In genomic region chr20:53215166-53215565, GRCh38 we compare ENCODE assay signal across 14 cellular contexts.
DNase-seq lines count a peak whose midpoint lies in the region; ATAC-seq and TF ChIP-seq lines count a peak whose summit lies in the region.
"Had no signal": no experiment of that assay in that cellular context is flagged by ENCODE, and none has a peak within 500 bp of the region (broad histone marks: within the 10 kb centered on the region; RNA-seq: fewer than 3 reads in every experiment).

No MANE protein-coding gene starts in this region.

- ATAC-seq in CD4-positive, CD25-positive, alpha-beta regulatory T cell (ENCODE audit: low read depth in 2 of 2), result no peak
- peak; percentile 77 for ATAC-seq in activated naive CD8-positive, alpha-beta T cell treated with anti-CD3 and anti-CD28 coated beads, Interleukin-2, amount 10 ng/mL, durations not matched to agents 7 days and 5 days (ENCODE audit: low read depth)
- ATAC-seq in GM21825 (IDR thresholded peaks at IDR 0.05; ENCODE audit: unreplicated experiment), result no peak

- H3K27ac Mint-ChIP-seq in CD4-positive, CD25-positive, alpha-beta regulatory T cell, result peak overlapping the region in 2 of 3 donors; percentile 50 to 65
- peak overlapping the region; percentile 78 for H3K27ac Mint-ChIP-seq in activated naive CD8-positive, alpha-beta T cell treated with anti-CD3 and anti-CD28 coated beads, Interleukin-2, amount 10 ng/mL, durations not matched to agents 7 days and 5 days
- H3K27ac Mint-ChIP-seq: brain had no signal

- H3K36me3 ChIP-seq in CD4-positive, CD25-positive, alpha-beta regulatory T cell (ENCODE audit: control insufficient read depth, insufficient read depth, low read length), result no peaks in the 10 kb centered on the region
- H3K36me3 ChIP-seq: ovary had no signal

- POLR2A ChIA-PET in activated naive CD8-positive, alpha-beta T cell treated with anti-CD3 and anti-CD28 coated beads, Interleukin-2, amount 10 ng/mL, durations not matched to agents 7 days and 5 days (lab: Charles Lee), result no interaction called here
- POLR2A ChIA-PET in RWPE1 (lab: Yijun Ruan, JAX; ENCODE audit: low non-redundant PET), result no interaction called here

- H3K9me3 Mint-ChIP-seq in CD4-positive, CD25-positive, alpha-beta regulatory T cell, result no peaks in the 10 kb centered on the region
- no peaks in the 10 kb centered on the region for H3K9me3 Mint-ChIP-seq in activated naive CD8-positive, alpha-beta T cell treated with anti-CD3 and anti-CD28 coated beads, Interleukin-2, amount 10 ng/mL, durations not matched to agents 7 days and 5 days

- H3K4me1 ChIP-seq in CD4-positive, CD25-positive, alpha-beta regulatory T cell (ENCODE audit: control insufficient read depth, insufficient read depth, low read length, poor library complexity, severe bottlenecking), result peaks cover 6% of the 10 kb centered on the region

- DNase-seq in NCI-H2107 treated with DMSO at 0.1 percent for 48 hours (lab: John Stamatoyannopoulos, UW; ENCODE audit: unreplicated experiment), result peak; percentile 70
- DNase-seq in NCI-H2107 (lab: John Stamatoyannopoulos, UW), result no peak
- peak in 1 of 3 donors; percentile 51 for DNase-seq in CD4-positive, CD25-positive, alpha-beta regulatory T cell
- peak; percentile 22 for DNase-seq in NCI-H2196 (lab: John Stamatoyannopoulos, UW; ENCODE audit: unreplicated experiment)
- no peak for DNase-seq in activated naive CD8-positive, alpha-beta T cell treated with anti-CD3 and anti-CD28 coated beads, Interleukin-2, amount 10 ng/mL, durations not matched to agents 7 days and 5 days
- no peak for DNase-seq in RWPE1 (ENCODE audit: low spot score)
- no peak for DNase-seq in NOMO-1 treated with dmso at 0.1 percent for 144 hours (lab: John Stamatoyannopoulos, UW; ENCODE audit: unreplicated experiment)
- DNase-seq: 8988T, NCI-H1436, NCI-H526 treated with DMSO at 0.1 percent for 48 hours, ovary had no signal

- no peaks in the 10 kb centered on the region for H3K9me3 ChIP-seq in CD4-positive, CD25-positive, alpha-beta regulatory T cell (ENCODE audit: control insufficient read depth in 2 of 2, low read length in 2 of 2)
- H3K9me3 ChIP-seq: ovary had no signal

- no peak overlapping the region for H3K4me3 ChIP-seq in CD4-positive, CD25-positive, alpha-beta regulatory T cell (ENCODE audit: low read depth, low read length)
- H3K4me3 ChIP-seq: hepatocyte, ovary had no signal

- no peaks in the 10 kb centered on the region for H3K36me3 Mint-ChIP-seq in CD4-positive, CD25-positive, alpha-beta regulatory T cell
- H3K36me3 Mint-ChIP-seq in activated naive CD8-positive, alpha-beta T cell treated with anti-CD3 and anti-CD28 coated beads, Interleukin-2, amount 10 ng/mL, durations not matched to agents 7 days and 5 days, result no peaks in the 10 kb centered on the region
- H3K36me3 Mint-ChIP-seq: brain had no signal

- no peak for TF ChIP-seq CTCF in RWPE1 (conservative IDR thresholded peaks at IDR 0.05; ENCODE audit: low read depth)

- H3K27ac ChIP-seq in CD4-positive, CD25-positive, alpha-beta regulatory T cell (ENCODE audit: insufficient read depth, low read length, poor library complexity, severe bottlenecking), result no peak overlapping the region
- H3K27ac ChIP-seq in RWPE1, result no peak overlapping the region
- H3K27ac ChIP-seq: hepatocyte, ovary had no signal

- CTCF ChIA-PET in RWPE1 (lab: Yijun Ruan, JAX), result interaction anchor here (0.7 to 1.8 kb wide), 4 partner anchors 221 to 909 kb away, joined by 3 to 9 read pairs (median 5); no protein-coding TSS in a partner anchor

- peak overlapping the region in 3 of 4 donors; percentile 20 to 88 (median 81) for H3K4me3 Mint-ChIP-seq in CD4-positive, CD25-positive, alpha-beta regulatory T cell
- peak overlapping the region; percentile 45 for H3K4me3 Mint-ChIP-seq in activated naive CD8-positive, alpha-beta T cell treated with anti-CD3 and anti-CD28 coated beads, Interleukin-2, amount 10 ng/mL, durations not matched to agents 7 days and 5 days
- H3K4me3 Mint-ChIP-seq: brain had no signal

- H3K27me3 ChIP-seq in CD4-positive, CD25-positive, alpha-beta regulatory T cell (ENCODE audit: control insufficient read depth, insufficient read depth, low read length), result no peaks in the 10 kb centered on the region
- H3K27me3 ChIP-seq: hepatocyte, ovary had no signal

- peaks cover 7 to 21% (median 13%) of the 10 kb centered on the region in 4 donors for H3K4me1 Mint-ChIP-seq in CD4-positive, CD25-positive, alpha-beta regulatory T cell
- peaks cover 10% of the 10 kb centered on the region for H3K4me1 Mint-ChIP-seq in activated naive CD8-positive, alpha-beta T cell treated with anti-CD3 and anti-CD28 coated beads, Interleukin-2, amount 10 ng/mL, durations not matched to agents 7 days and 5 days

- H3K27me3 Mint-ChIP-seq in CD4-positive, CD25-positive, alpha-beta regulatory T cell, result no peaks in the 10 kb centered on the region
- H3K27me3 Mint-ChIP-seq in activated naive CD8-positive, alpha-beta T cell treated with anti-CD3 and anti-CD28 coated beads, Interleukin-2, amount 10 ng/mL, durations not matched to agents 7 days and 5 days, result peaks cover 7% of the 10 kb centered on the region

Comparison
In these comparisons a context has a peak if more than half of its experiments do, and no peak if none do; other contexts are left out.
1. DNase-seq: peak in NCI-H2107 treated with DMSO at 0.1 percent for 48 hours (single experiment) and NCI-H2196 (single experiment); none in NCI-H2107 (single experiment), activated naive CD8-positive, alpha-beta T cell treated with anti-CD3 and anti-CD28 coated beads, Interleukin-2, amount 10 ng/mL, durations not matched to agents 7 days and 5 days (single experiment), RWPE1 (single experiment) and NOMO-1 treated with dmso at 0.1 percent for 144 hours (single experiment).